9 cellular contexts compared by ENCODE assay signal in genomic region chr17:559699-560378, GRCh38.
DNase-seq lines count a peak whose midpoint lies in the region; ATAC-seq and TF ChIP-seq lines count a peak whose summit lies in the region.
"Had no signal": no experiment of that assay in that cellular context is flagged by ENCODE, and none has a peak within 500 bp of the region (broad histone marks: within the 10 kb centered on the region; RNA-seq: fewer than 3 reads in every experiment).

No MANE protein-coding gene starts in this region.

- POLR2A ChIA-PET in activated CD4-positive, alpha-beta T cell treated with anti-CD3 and anti-CD28 coated beads for 36 hours (lab: Charles Lee), result interaction anchor here (1.9 kb wide), 1 partner anchor 17 kb away, joined by 12 read pairs; no protein-coding TSS in a partner anchor

- no peak overlapping the region for H3K27ac Mint-ChIP-seq in activated CD4-positive, alpha-beta T cell treated with anti-CD3 and anti-CD28 coated beads for 36 hours
- peak overlapping the region; percentile 89 for H3K27ac Mint-ChIP-seq in chondrocyte (ENCODE audit: unreplicated experiment)
- H3K27ac Mint-ChIP-seq: stimulated activated naive B cell treated with anti-CD40 and anti-IgM and Interleukin-4, amounts not matched to agents 10 μg/mL and 1 μg/mL and 100 μg/mL, for 72 hours had no signal

- peaks cover 16% of the 10 kb centered on the region for H3K4me1 Mint-ChIP-seq in activated CD4-positive, alpha-beta T cell treated with anti-CD3 and anti-CD28 coated beads for 36 hours
- peaks cover 41% of the 10 kb centered on the region for H3K4me1 Mint-ChIP-seq in chondrocyte (ENCODE audit: low read depth)

- H3K4me3 ChIP-seq in right lobe of liver, result no peak overlapping the region
- no peak overlapping the region for H3K4me3 ChIP-seq in tibial nerve

- 37% methylated on average over 3 of the region's 6 CpGs for WGBS in right lobe of liver (ENCODE audit: insufficient coverage, low coverage, low lambda C conversion rate, missing lambda C conversion rate)
- 54 to 63% methylated on average over 6 of the region's 6 CpGs for WGBS in tibial nerve, 2 donors

- H3K27me3 ChIP-seq in right lobe of liver (no peaks in the 10 kb centered on the region), tibial nerve (no peaks in the 10 kb centered on the region)

- H3K36me3 Mint-ChIP-seq in activated CD4-positive, alpha-beta T cell treated with anti-CD3 and anti-CD28 coated beads for 36 hours (ENCODE audit: low read depth), result peaks cover 19% of the 10 kb centered on the region
- peaks cover 17% of the 10 kb centered on the region for H3K36me3 Mint-ChIP-seq in chondrocyte (ENCODE audit: low read depth)

- peak; percentile 61 for ATAC-seq in activated CD4-positive, alpha-beta T cell treated with anti-CD3 and anti-CD28 coated beads for 36 hours
- ATAC-seq in right lobe of liver (peak; percentile 31 to 76 (median 60)), GM21367 (IDR thresholded peaks at IDR 0.05; ENCODE audit: unreplicated experiment) (no peak)

- TF ChIP-seq EP300 in tibial nerve (IDR thresholded peaks at IDR 0.05), result peak in 1 of 2 donors; percentile 57

- no peaks in the 10 kb centered on the region for H3K27me3 Mint-ChIP-seq in activated CD4-positive, alpha-beta T cell treated with anti-CD3 and anti-CD28 coated beads for 36 hours
- H3K27me3 Mint-ChIP-seq in chondrocyte (ENCODE audit: low read depth), result no peaks in the 10 kb centered on the region
- H3K27me3 Mint-ChIP-seq: stimulated activated naive B cell treated with anti-CD40 and anti-IgM and Interleukin-4, amounts not matched to agents 10 μg/mL and 1 μg/mL and 100 μg/mL, for 72 hours had no signal

- H3K9me3 Mint-ChIP-seq in activated CD4-positive, alpha-beta T cell treated with anti-CD3 and anti-CD28 coated beads for 36 hours (ENCODE audit: low read depth), result no peaks in the 10 kb centered on the region
- H3K9me3 Mint-ChIP-seq in chondrocyte (ENCODE audit: low read depth), result no peaks in the 10 kb centered on the region
- H3K9me3 Mint-ChIP-seq: stimulated activated naive B cell treated with anti-CD40 and anti-IgM and Interleukin-4, amounts not matched to agents 10 μg/mL and 1 μg/mL and 100 μg/mL, for 72 hours had no signal

- CTCF ChIA-PET in activated CD4-positive, alpha-beta T cell treated with anti-CD3 and anti-CD28 coated beads for 36 hours (lab: Charles Lee), result interaction anchor here (0.9 to 1.8 kb wide), 2 partner anchors 8 to 148 kb away, joined by 3 to 5 read pairs; no protein-coding TSS in a partner anchor

- no peaks in the 10 kb centered on the region for H3K9me3 ChIP-seq in right lobe of liver
- H3K9me3 ChIP-seq in tibial nerve, result no peaks in the 10 kb centered on the region

- TF ChIP-seq CTCF in chondrocyte (IDR thresholded peaks at IDR 0.05) (no peak), right lobe of liver (IDR thresholded peaks at IDR 0.05) (no peak), tibial nerve (IDR thresholded peaks at IDR 0.05) (no peak)

- no peak for DNase-seq in activated CD4-positive, alpha-beta T cell treated with anti-CD3 and anti-CD28 coated beads for 36 hours
- no peak for DNase-seq in activated CD4-positive, alpha-beta T cell treated with anti-CD3 and anti-CD28 coated beads, Interleukin-2, amount 50 U/mL, for 48 hours
- no peak for DNase-seq in chondrocyte (ENCODE audit: low spot score)
- no peak for DNase-seq in right lobe of liver
- DNase-seq in tibial nerve (ENCODE audit: low spot score in 2 of 2), result peak in 1 of 2 donors; percentile 54
- no peak for DNase-seq in NCI-H146 (lab: John Stamatoyannopoulos, UW)
- no peak for DNase-seq in ureter (ENCODE audit: low spot score)
- DNase-seq: stimulated activated naive B cell treated with anti-CD40 and anti-IgM and Interleukin-4, amounts not matched to agents 10 μg/mL and 1 μg/mL and 100 μg/mL, for 72 hours had no signal

- H3K4me1 ChIP-seq in right lobe of liver, result peaks cover 0 to 9% (median 0%) of the 10 kb centered on the region in 4 donors
- H3K4me1 ChIP-seq in tibial nerve, result peaks cover 0 to 35% (median 10%) of the 10 kb centered on the region in 4 donors

- H3K4me3 Mint-ChIP-seq in activated CD4-positive, alpha-beta T cell treated with anti-CD3 and anti-CD28 coated beads for 36 hours, result no peak overlapping the region
- no peak overlapping the region for H3K4me3 Mint-ChIP-seq in chondrocyte (ENCODE audit: unreplicated experiment)
- H3K4me3 Mint-ChIP-seq: stimulated activated naive B cell treated with anti-CD40 and anti-IgM and Interleukin-4, amounts not matched to agents 10 μg/mL and 1 μg/mL and 100 μg/mL, for 72 hours had no signal

- peak overlapping the region in 2 of 3 donors; percentile 19 to 71 for H3K27ac ChIP-seq in right lobe of liver
- H3K27ac ChIP-seq in tibial nerve, result peak overlapping the region in 3 of 4 donors; percentile 28 to 61 (median 58)

- TF ChIP-seq POLR2A in right lobe of liver (IDR thresholded peaks at IDR 0.05), result no peak
- TF ChIP-seq POLR2A in tibial nerve (IDR thresholded peaks at IDR 0.05), result no peak

- H3K36me3 ChIP-seq in right lobe of liver (peaks cover 0 to 6% (median 4%) of the 10 kb centered on the region in 4 donors), tibial nerve (peaks cover 0 to 39% (median 8%) of the 10 kb centered on the region in 3 donors)

- intact Hi-C loops in activated CD4-positive, alpha-beta T cell treated with anti-CD3 and anti-CD28 coated beads for 36 hours (cut with DNase I, micrococcal nuclease), result loop anchor here (5.0 kb wide), 1 partner anchor 148 kb away; a partner anchor contains a TSS
- intact Hi-C loops in right lobe of liver (cut with DNase I), result no loop called here

Comparison
In these comparisons a context has a peak if more than half of its experiments do, and no peak if none do; other contexts are left out.
1. intact Hi-C loops: an anchor here in activated CD4-positive, alpha-beta T cell treated with anti-CD3 and anti-CD28 coated beads for 36 hours (5.0 kb wide); none called in right lobe of liver.